In the genomic region with DNA sequence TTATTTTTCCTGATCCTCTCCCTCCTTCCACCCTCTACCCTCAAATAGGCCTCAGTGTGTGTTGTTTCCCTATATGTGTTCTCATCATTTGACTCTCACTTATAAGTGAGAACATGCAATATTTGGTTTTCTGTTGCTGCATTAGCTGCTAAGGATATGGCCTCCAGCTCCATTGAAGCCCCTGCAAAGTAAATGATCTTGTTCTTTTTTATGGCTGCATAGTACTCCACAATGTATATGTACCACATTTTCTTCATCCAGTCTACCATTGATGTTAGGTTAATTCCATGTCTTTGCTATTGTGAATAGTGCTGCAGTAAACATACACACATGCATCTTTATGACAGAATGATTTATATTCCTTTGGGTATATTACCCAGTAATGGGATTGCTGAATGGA, we compare ENCODE assay signal across 1 cellular context.
TF ChIP-seq lines count a peak whose summit lies in the region.

No MANE protein-coding gene starts in this region.

TF ChIP-seq in K562, 482 proteins besides CTCF, POLR2A, EP300 and RAD21 (continued from another document):
- TF ChIP-seq, protein P1, sequence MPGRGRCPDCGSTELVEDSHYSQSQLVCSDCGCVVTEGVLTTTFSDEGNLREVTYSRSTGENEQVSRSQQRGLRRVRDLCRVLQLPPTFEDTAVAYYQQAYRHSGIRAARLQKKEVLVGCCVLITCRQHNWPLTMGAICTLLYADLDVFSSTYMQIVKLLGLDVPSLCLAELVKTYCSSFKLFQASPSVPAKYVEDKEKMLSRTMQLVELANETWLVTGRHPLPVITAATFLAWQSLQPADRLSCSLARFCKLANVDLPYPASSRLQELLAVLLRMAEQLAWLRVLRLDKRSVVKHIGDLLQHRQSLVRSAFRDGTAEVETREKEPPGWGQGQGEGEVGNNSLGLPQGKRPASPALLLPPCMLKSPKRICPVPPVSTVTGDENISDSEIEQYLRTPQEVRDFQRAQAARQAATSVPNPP (IDR thresholded peaks at IDR 0.05; ENCODE audit: borderline replicate concordance, insufficient read depth, insufficient read length), result no peak
- TF ChIP-seq, protein P2, sequence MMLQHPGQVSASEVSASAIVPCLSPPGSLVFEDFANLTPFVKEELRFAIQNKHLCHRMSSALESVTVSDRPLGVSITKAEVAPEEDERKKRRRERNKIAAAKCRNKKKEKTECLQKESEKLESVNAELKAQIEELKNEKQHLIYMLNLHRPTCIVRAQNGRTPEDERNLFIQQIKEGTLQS (IDR thresholded peaks at IDR 0.05), result no peak
- TF ChIP-seq, protein P2 (CRISPR knock-in tag; conservative IDR thresholded peaks at IDR 0.05), result no peak
- TF ChIP-seq, protein P3, sequence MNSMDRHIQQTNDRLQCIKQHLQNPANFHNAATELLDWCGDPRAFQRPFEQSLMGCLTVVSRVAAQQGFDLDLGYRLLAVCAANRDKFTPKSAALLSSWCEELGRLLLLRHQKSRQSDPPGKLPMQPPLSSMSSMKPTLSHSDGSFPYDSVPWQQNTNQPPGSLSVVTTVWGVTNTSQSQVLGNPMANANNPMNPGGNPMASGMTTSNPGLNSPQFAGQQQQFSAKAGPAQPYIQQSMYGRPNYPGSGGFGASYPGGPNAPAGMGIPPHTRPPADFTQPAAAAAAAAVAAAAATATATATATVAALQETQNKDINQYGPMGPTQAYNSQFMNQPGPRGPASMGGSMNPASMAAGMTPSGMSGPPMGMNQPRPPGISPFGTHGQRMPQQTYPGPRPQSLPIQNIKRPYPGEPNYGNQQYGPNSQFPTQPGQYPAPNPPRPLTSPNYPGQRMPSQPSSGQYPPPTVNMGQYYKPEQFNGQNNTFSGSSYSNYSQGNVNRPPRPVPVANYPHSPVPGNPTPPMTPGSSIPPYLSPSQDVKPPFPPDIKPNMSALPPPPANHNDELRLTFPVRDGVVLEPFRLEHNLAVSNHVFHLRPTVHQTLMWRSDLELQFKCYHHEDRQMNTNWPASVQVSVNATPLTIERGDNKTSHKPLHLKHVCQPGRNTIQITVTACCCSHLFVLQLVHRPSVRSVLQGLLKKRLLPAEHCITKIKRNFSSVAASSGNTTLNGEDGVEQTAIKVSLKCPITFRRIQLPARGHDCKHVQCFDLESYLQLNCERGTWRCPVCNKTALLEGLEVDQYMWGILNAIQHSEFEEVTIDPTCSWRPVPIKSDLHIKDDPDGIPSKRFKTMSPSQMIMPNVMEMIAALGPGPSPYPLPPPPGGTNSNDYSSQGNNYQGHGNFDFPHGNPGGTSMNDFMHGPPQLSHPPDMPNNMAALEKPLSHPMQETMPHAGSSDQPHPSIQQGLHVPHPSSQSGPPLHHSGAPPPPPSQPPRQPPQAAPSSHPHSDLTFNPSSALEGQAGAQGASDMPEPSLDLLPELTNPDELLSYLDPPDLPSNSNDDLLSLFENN (IDR thresholded peaks at IDR 0.05; ENCODE audit: low read depth in 2 of 2, low read length in 2 of 2), result no peak
- TF ChIP-seq BCOR (IDR thresholded peaks at IDR 0.05), result peak; percentile 85
- no peak for TF ChIP-seq NONO (IDR thresholded peaks at IDR 0.05; ENCODE audit: low read depth in 2 of 2, low read length in 1 of 2)
- TF ChIP-seq, protein P4, sequence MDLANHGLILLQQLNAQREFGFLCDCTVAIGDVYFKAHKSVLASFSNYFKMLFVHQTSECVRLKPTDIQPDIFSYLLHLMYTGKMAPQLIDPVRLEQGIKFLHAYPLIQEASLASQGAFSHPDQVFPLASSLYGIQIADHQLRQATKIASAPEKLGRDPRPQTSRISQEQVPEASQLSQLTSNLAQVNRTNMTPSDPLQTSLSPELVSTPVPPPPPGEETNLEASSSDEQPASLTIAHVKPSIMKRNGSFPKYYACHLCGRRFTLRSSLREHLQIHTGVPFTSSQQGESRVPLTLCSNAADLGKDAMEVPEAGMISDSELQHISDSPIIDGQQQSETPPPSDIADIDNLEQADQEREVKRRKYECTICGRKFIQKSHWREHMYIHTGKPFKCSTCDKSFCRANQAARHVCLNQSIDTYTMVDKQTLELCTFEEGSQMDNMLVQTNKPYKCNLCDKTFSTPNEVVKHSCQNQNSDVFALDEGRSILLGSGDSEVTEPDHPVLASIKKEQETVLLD (IDR thresholded peaks at IDR 0.05), result no peak
- TF ChIP-seq CBX1 (IDR thresholded peaks at IDR 0.05; ENCODE audit: low read depth), result no peak
- TF ChIP-seq, protein P5, sequence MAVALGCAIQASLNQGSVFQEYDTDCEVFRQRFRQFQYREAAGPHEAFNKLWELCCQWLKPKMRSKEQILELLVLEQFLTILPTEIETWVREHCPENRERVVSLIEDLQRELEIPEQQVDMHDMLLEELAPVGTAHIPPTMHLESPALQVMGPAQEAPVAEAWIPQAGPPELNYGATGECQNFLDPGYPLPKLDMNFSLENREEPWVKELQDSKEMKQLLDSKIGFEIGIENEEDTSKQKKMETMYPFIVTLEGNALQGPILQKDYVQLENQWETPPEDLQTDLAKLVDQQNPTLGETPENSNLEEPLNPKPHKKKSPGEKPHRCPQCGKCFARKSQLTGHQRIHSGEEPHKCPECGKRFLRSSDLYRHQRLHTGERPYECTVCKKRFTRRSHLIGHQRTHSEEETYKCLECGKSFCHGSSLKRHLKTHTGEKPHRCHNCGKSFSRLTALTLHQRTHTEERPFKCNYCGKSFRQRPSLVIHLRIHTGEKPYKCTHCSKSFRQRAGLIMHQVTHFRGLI (CRISPR knock-in tag; IDR thresholded peaks at IDR 0.05), result no peak
- no peak for TF ChIP-seq KLF16 (IDR thresholded peaks at IDR 0.05)
- TF ChIP-seq CBX3 (IDR thresholded peaks at IDR 0.05; ENCODE audit: borderline replicate concordance in 1 of 2, low read length in 2 of 2), result 0 out of 3 replicates have a peak, but pooled peaks of 1 of the 2 experiments have one; percentile 32
- TF ChIP-seq, protein P6, sequence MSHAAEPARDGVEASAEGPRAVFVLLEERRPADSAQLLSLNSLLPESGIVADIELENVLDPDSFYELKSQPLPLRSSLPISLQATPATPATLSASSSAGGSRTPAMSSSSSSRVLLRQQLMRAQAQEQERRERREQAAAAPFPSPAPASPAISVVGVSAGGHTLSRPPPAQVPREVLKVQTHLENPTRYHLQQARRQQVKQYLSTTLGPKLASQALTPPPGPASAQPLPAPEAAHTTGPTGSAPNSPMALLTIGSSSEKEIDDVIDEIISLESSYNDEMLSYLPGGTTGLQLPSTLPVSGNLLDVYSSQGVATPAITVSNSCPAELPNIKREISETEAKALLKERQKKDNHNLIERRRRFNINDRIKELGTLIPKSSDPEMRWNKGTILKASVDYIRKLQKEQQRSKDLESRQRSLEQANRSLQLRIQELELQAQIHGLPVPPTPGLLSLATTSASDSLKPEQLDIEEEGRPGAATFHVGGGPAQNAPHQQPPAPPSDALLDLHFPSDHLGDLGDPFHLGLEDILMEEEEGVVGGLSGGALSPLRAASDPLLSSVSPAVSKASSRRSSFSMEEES (CRISPR knock-in tag; IDR thresholded peaks at IDR 0.05), result no peak
- TF ChIP-seq ARID2 (IDR thresholded peaks at IDR 0.05), result no peak
- TF ChIP-seq ZC3H8 (IDR thresholded peaks at IDR 0.05), result no peak
- peak; percentile 58 to 83; a peak in 2 of 4 replicates for TF ChIP-seq KDM1A (IDR thresholded peaks at IDR 0.05)
- no peak for TF ChIP-seq CBX8 (IDR thresholded peaks at IDR 0.05; ENCODE audit: borderline replicate concordance, extremely low read depth, low read depth, low read length, poor library complexity, severe bottlenecking)
- no peak for TF ChIP-seq KAT7 (CRISPR knock-in tag; IDR thresholded peaks at IDR 0.05; ENCODE audit: borderline replicate concordance)
- TF ChIP-seq, protein P7, sequence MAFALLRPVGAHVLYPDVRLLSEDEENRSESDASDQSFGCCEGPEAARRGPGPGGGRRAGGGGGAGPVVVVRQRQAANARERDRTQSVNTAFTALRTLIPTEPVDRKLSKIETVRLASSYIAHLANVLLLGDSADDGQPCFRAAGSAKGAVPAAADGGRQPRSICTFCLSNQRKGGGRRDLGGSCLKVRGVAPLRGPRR (CRISPR knock-in tag; IDR thresholded peaks at IDR 0.05), result no peak
